Comparison of ENCODE assay signal across 9 cellular contexts in genomic region chr1:203274603-203275381, GRCh38. TPM values are rescaled to one million over a fixed set of nuclear protein-coding genes. Genes with fewer than 3 reads are reported as not detected.
DNase-seq lines count a peak whose midpoint lies in the region; ATAC-seq and TF ChIP-seq lines count a peak whose summit lies in the region.
"Had no signal": no experiment of that assay in that cellular context is flagged by ENCODE, and none has a peak within 500 bp of the region (broad histone marks: within the 10 kb centered on the region; RNA-seq: fewer than 3 reads in every experiment).

No MANE protein-coding gene starts in this region.

- H3K36me3 Mint-ChIP-seq in activated T-helper 1 cell treated with anti-CD3 and anti-CD28 coated beads, Interleukin-12 subunit alpha, Interleukin-12 subunit beta, Interleukin-2, Interleukin-4 antibody, amounts not matched to agents 30 ng/mL and 10 ng/mL and 1 ng/mL, durations not matched to agents 14 hours and 24 hours and 36 hours (ENCODE audit: low read depth), result peaks cover 3% of the 10 kb centered on the region

- no peaks in the 10 kb centered on the region for H3K79me2 ChIP-seq in smooth muscle cell (ENCODE audit: low read depth)

- no peak overlapping the region for H2AFZ ChIP-seq in smooth muscle cell (ENCODE audit: low read depth)

- H3K4me2 ChIP-seq in smooth muscle cell, result no peak overlapping the region

- TF ChIP-seq CTCF in heart right ventricle (IDR thresholded peaks at IDR 0.05) (no peak), smooth muscle cell (IDR thresholded peaks at IDR 0.05; ENCODE audit: borderline replicate concordance, insufficient read depth, poor library complexity, severe bottlenecking) (no peak)

- in situ Hi-C loops in G401 (cut with HindIII; ENCODE audit: low sequenced_read_pairs), result loop anchor here (25.0 kb wide), 1 partner anchor 88 kb away; the partner anchor contains the start of gene FMOD

- H3K27me3 ChIP-seq in heart right ventricle (no peaks in the 10 kb centered on the region), smooth muscle cell (ENCODE audit: low read depth) (no peaks in the 10 kb centered on the region)

- peaks cover 70% of the 10 kb centered on the region for H3K4me1 Mint-ChIP-seq in activated T-helper 1 cell treated with anti-CD3 and anti-CD28 coated beads, Interleukin-12 subunit alpha, Interleukin-12 subunit beta, Interleukin-2, Interleukin-4 antibody, amounts not matched to agents 30 ng/mL and 10 ng/mL and 1 ng/mL, durations not matched to agents 14 hours and 24 hours and 36 hours (ENCODE audit: low read depth)

- H3K9me3 Mint-ChIP-seq in activated T-helper 1 cell treated with anti-CD3 and anti-CD28 coated beads, Interleukin-12 subunit alpha, Interleukin-12 subunit beta, Interleukin-2, Interleukin-4 antibody, amounts not matched to agents 30 ng/mL and 10 ng/mL and 1 ng/mL, durations not matched to agents 14 hours and 24 hours and 36 hours, result no peaks in the 10 kb centered on the region

- H4K20me1 ChIP-seq in smooth muscle cell (ENCODE audit: low read depth), result no peaks in the 10 kb centered on the region

- H3K9ac ChIP-seq in smooth muscle cell (ENCODE audit: low read depth), result no peak overlapping the region

- H3K4me1 ChIP-seq in heart right ventricle (peaks cover 24 to 86% (median 79%) of the 10 kb centered on the region in 9 donors), smooth muscle cell (ENCODE audit: low read depth) (peaks cover 26% of the 10 kb centered on the region)

- DNase-seq in G401 (ENCODE audit: low spot score), result peak; percentile 96
- no peak for DNase-seq in activated T-helper 1 cell treated with anti-CD3 and anti-CD28 coated beads, Interleukin-12 subunit alpha, Interleukin-12 subunit beta, Interleukin-2, Interleukin-4 antibody, amounts not matched to agents 30 ng/mL and 10 ng/mL and 1 ng/mL, durations not matched to agents 14 hours and 24 hours and 36 hours (ENCODE audit: low spot score)
- no peak for DNase-seq in heart right ventricle
- DNase-seq in retina, result peak; percentile 16
- no peak for DNase-seq in MV-4-11 (lab: John Stamatoyannopoulos, UW)
- DNase-seq in smooth muscle cell (lab: John Stamatoyannopoulos, UW; ENCODE audit: unreplicated experiment), result no peak
- DNase-seq in NCI-H2196 treated with DMSO at 0.1 percent for 48 hours (lab: John Stamatoyannopoulos, UW; ENCODE audit: unreplicated experiment), result no peak
- DNase-seq in NCI-H2029 (lab: John Stamatoyannopoulos, UW), result no peak

- H3K4me3 Mint-ChIP-seq in activated T-helper 1 cell treated with anti-CD3 and anti-CD28 coated beads, Interleukin-12 subunit alpha, Interleukin-12 subunit beta, Interleukin-2, Interleukin-4 antibody, amounts not matched to agents 30 ng/mL and 10 ng/mL and 1 ng/mL, durations not matched to agents 14 hours and 24 hours and 36 hours, result peak overlapping the region; percentile 72

- 65 to 81% methylated on average over 12 of the region's 12 CpGs for WGBS in heart right ventricle, 2 donors
- WGBS in smooth muscle cell (ENCODE audit: low lambda C conversion rate), result 78% methylated on average over 12 of the region's 12 CpGs

- intact Hi-C loops in activated T-helper 1 cell treated with anti-CD3 and anti-CD28 coated beads, Interleukin-12 subunit alpha, Interleukin-12 subunit beta, Interleukin-2, Interleukin-4 antibody, amounts not matched to agents 30 ng/mL and 10 ng/mL and 1 ng/mL, durations not matched to agents 14 hours and 24 hours and 36 hours (cut with micrococcal nuclease), result no loop called here
- intact Hi-C loops in heart right ventricle (cut with DNase I), result loop anchor here in 8 of 10 donors (2.0 to 10.0 kb wide), 7 partner anchors 33 to 420 kb away; partner anchors contain the start of gene BTG2 (in 2 of the 8)

- peak in 3 of 8 donors; percentile 9 to 27 (median 19) for ATAC-seq in heart right ventricle

- H3K9me3 ChIP-seq in heart right ventricle, result no peaks in the 10 kb centered on the region
- no peaks in the 10 kb centered on the region for H3K9me3 ChIP-seq in smooth muscle cell (replicated peaks; ENCODE audit: low read depth)

- H3K27ac Mint-ChIP-seq in activated T-helper 1 cell treated with anti-CD3 and anti-CD28 coated beads, Interleukin-12 subunit alpha, Interleukin-12 subunit beta, Interleukin-2, Interleukin-4 antibody, amounts not matched to agents 30 ng/mL and 10 ng/mL and 1 ng/mL, durations not matched to agents 14 hours and 24 hours and 36 hours, result peak overlapping the region; percentile 79

- H3K4me3 ChIP-seq in heart right ventricle (no peak overlapping the region), smooth muscle cell (no peak overlapping the region)

- H3K27ac ChIP-seq in heart right ventricle, result peak overlapping the region; percentile 52 to 94 (median 76)
- no peak overlapping the region for H3K27ac ChIP-seq in smooth muscle cell (ENCODE audit: low read depth)

- H3K27me3 Mint-ChIP-seq in activated T-helper 1 cell treated with anti-CD3 and anti-CD28 coated beads, Interleukin-12 subunit alpha, Interleukin-12 subunit beta, Interleukin-2, Interleukin-4 antibody, amounts not matched to agents 30 ng/mL and 10 ng/mL and 1 ng/mL, durations not matched to agents 14 hours and 24 hours and 36 hours (ENCODE audit: insufficient read depth), result no peaks in the 10 kb centered on the region

- H3K36me3 ChIP-seq in heart right ventricle (no peaks in the 10 kb centered on the region), smooth muscle cell (ENCODE audit: low read depth) (no peaks in the 10 kb centered on the region)

- peaks cover 7% of the 10 kb centered on the region for H3F3A ChIP-seq in smooth muscle cell (ENCODE audit: low read depth)

RNA-seq across cellular contexts. Expression of gene BTG2, which starts 30.5 kb away (rescaled TPM):
- 12.7 and 15.2 TPM in 2 replicates for total RNA-seq in G401 (2014; rRNA removed; shearing (Covaris generic))
- 137 and 139 TPM in 2 replicates for total RNA-seq in activated T-helper 1 cell treated with anti-CD3 and anti-CD28 coated beads, Interleukin-12 subunit alpha, Interleukin-12 subunit beta, Interleukin-2, Interleukin-4 antibody, amounts not matched to agents 30 ng/mL and 10 ng/mL and 1 ng/mL, durations not matched to agents 14 hours and 24 hours and 36 hours
- total RNA-seq in heart right ventricle (100 to 1,000 TPM in 3 of 10 donors, 10 to 100 TPM in 7; 26.4 to 349 (median 58.9) TPM), smooth muscle cell (80.0 and 96.1 TPM in 2 replicates)
- polyA plus RNA-seq in heart right ventricle (10 to 100 TPM; 28.3 to 49.6 TPM), smooth muscle cell (93.8 and 101 TPM in 2 replicates)

RNA-seq across cellular contexts. Expression of gene CHIT1, which starts 45.3 kb away (rescaled TPM):
- not detected in 2 replicates for total RNA-seq in G401 (2014; rRNA removed; shearing (Covaris generic))
- 0.15 and 0.52 TPM in 2 replicates for total RNA-seq in activated T-helper 1 cell treated with anti-CD3 and anti-CD28 coated beads, Interleukin-12 subunit alpha, Interleukin-12 subunit beta, Interleukin-2, Interleukin-4 antibody, amounts not matched to agents 30 ng/mL and 10 ng/mL and 1 ng/mL, durations not matched to agents 14 hours and 24 hours and 36 hours
- 1 to 10 TPM in 1 of 10 donors, under 1 TPM in 5, not detected in 4; 0.05 to 1.3 (median 0.28) TPM for total RNA-seq in heart right ventricle
- not detected for polyA plus RNA-seq in heart right ventricle
- total RNA-seq in smooth muscle cell, result 0.04 TPM in 1 of 2 replicates, not detected in the other
- polyA plus RNA-seq in smooth muscle cell, result not detected in 2 replicates
- total RNA-seq: epithelial cell of proximal tubule had no signal

Comparison
In these comparisons a context has a peak if more than half of its experiments do, and no peak if none do; other contexts are left out.
1. DNase-seq: peak in G401 (single experiment) and retina (single experiment); none in activated T-helper 1 cell treated with anti-CD3 and anti-CD28 coated beads, Interleukin-12 subunit alpha, Interleukin-12 subunit beta, Interleukin-2, Interleukin-4 antibody, amounts not matched to agents 30 ng/mL and 10 ng/mL and 1 ng/mL, durations not matched to agents 14 hours and 24 hours and 36 hours (single experiment), heart right ventricle (0 of 2), MV-4-11 (single experiment), smooth muscle cell (single experiment), NCI-H2196 treated with DMSO at 0.1 percent for 48 hours (single experiment) and NCI-H2029 (single experiment).